In the genomic region with DNA sequence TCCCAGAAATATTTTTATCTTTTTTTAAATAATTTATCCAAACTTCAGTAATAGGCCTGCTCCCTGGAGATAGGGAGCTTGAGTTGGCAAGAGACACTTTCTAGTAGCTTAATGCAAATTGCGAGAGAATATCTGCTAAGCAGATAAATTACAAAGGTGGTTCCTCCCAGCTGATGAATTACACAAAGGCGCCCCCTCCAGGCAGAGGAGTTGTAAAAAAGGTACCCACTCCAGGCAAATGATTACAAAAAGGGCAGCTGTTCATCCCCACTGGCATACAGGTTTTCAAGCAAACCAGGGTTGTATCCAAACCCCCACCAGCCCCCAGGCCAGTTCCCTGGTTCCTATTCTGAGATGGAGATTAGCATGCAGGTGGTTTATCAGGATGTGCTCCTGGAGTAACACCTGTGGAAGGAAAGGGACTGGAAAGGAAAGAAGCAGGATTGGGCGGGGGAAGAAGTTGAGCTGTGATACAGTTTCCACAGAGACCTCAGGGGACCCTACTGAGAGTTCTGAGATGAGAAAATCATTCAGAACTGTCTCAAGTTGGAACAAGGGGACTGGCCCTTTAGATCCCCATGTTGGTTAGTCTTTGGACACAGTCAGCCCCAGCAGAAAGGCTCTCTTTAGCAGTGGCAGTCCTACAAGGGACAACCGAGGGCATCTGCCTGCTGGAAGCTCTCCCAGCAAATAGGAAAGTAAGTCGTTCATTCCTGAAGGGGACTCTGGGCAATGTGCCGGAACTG, we compare ENCODE assay signal across 9 cellular contexts. TPM values are rescaled to one million over a fixed set of nuclear protein-coding genes. Genes with fewer than 3 reads are reported as not detected.
DNase-seq lines count a peak whose midpoint lies in the region; ATAC-seq and TF ChIP-seq lines count a peak whose summit lies in the region.
"Had no signal": no experiment of that assay in that cellular context is flagged by ENCODE, and none has a peak within 500 bp of the region (broad histone marks: within the 10 kb centered on the region; RNA-seq: fewer than 3 reads in every experiment).

No MANE protein-coding gene starts in this region.

- H3K4me1 Mint-ChIP-seq in glutamatergic neuron (ENCODE audit: low read depth, unreplicated experiment), result no peaks in the 10 kb centered on the region

- in situ Hi-C loops in Panc1 (cut with HindIII; ENCODE audit: low pct_unique_long_range_greater_than_20kb, low sequenced_read_pairs), result no loop called here

- TF ChIP-seq POLR2A in suprapubic skin (IDR thresholded peaks at IDR 0.05), result no peak

- H3K27me3 Mint-ChIP-seq in glutamatergic neuron (ENCODE audit: unreplicated experiment), result peaks cover 3% of the 10 kb centered on the region

- no peaks in the 10 kb centered on the region for H3K9me3 Mint-ChIP-seq in glutamatergic neuron (ENCODE audit: unreplicated experiment)

- H3K27ac ChIP-seq in Panc1 (ENCODE audit: low read length) (no peak overlapping the region), suprapubic skin (no peak overlapping the region)
- H3K27ac ChIP-seq: tibial artery had no signal

- no peak for TF ChIP-seq EP300 in suprapubic skin (IDR thresholded peaks at IDR 0.05)

- TF ChIP-seq CTCF in AG09319 (IDR thresholded peaks at IDR 0.05; ENCODE audit: low read depth, low read length), result peak; percentile 24
- TF ChIP-seq CTCF in GM12873 (IDR thresholded peaks at IDR 0.05; ENCODE audit: insufficient read depth, low read depth, low read length, missing control alignments), result peak; percentile 34
- TF ChIP-seq CTCF in Panc1 (IDR thresholded peaks at IDR 0.05), result peak; percentile 50
- TF ChIP-seq CTCF in glutamatergic neuron (IDR thresholded peaks at IDR 0.05; ENCODE audit: partially characterized antibody, unreplicated experiment), result no peak
- no peak for TF ChIP-seq CTCF in suprapubic skin (IDR thresholded peaks at IDR 0.05)

- intact Hi-C loops in Panc1 (cut with micrococcal nuclease; ENCODE audit: unreplicated experiment), result no loop called here

- ATAC-seq in Panc1 (no peak), HG03378 (IDR thresholded peaks at IDR 0.05; ENCODE audit: unreplicated experiment) (no peak)

- POLR2A ChIA-PET in Panc1 (lab: Charles Lee), result no interaction called here

- H3K9me3 ChIP-seq in Panc1 (ENCODE audit: control insufficient read depth, insufficient read depth, low read depth, low read length), result no peaks in the 10 kb centered on the region
- H3K9me3 ChIP-seq in suprapubic skin, result no peaks in the 10 kb centered on the region
- H3K9me3 ChIP-seq: tibial artery had no signal

- H3K4me3 Mint-ChIP-seq in glutamatergic neuron (ENCODE audit: unreplicated experiment), result no peak overlapping the region

- H3K4me1 ChIP-seq in Panc1 (ENCODE audit: control insufficient read depth, insufficient read depth, low read length) (no peaks in the 10 kb centered on the region), suprapubic skin (no peaks in the 10 kb centered on the region)
- H3K4me1 ChIP-seq: tibial artery had no signal

- H3K4me3 ChIP-seq in Panc1 (ENCODE audit: low read depth in 2 of 2, low read length in 2 of 2), result no peak overlapping the region
- no peak overlapping the region for H3K4me3 ChIP-seq in suprapubic skin
- H3K4me3 ChIP-seq: tibial artery had no signal

- H3K27me3 ChIP-seq in Panc1 (ENCODE audit: control insufficient read depth, insufficient read depth, low read length) (peaks cover 4% of the 10 kb centered on the region), suprapubic skin (peaks cover 22% of the 10 kb centered on the region)

- no peak overlapping the region for H3K27ac Mint-ChIP-seq in glutamatergic neuron (ENCODE audit: unreplicated experiment)

- BruUV-seq in Panc1 (replicated peaks; lab: Mats Ljungman, UMichigan), result no TSS peak

- no peaks in the 10 kb centered on the region for H3K36me3 Mint-ChIP-seq in glutamatergic neuron (ENCODE audit: unreplicated experiment)

- CTCF ChIA-PET in Panc1 (lab: Charles Lee), result interaction anchor here (1.3 kb wide), 1 partner anchor 16 kb away, joined by 5 read pairs; no protein-coding TSS in a partner anchor

- DNase-seq in AG09319 (ENCODE audit: extremely low read depth, low read depth), result no peak
- no peak for DNase-seq in Panc1 (ENCODE audit: low read depth, low spot score)
- DNase-seq in glutamatergic neuron, result peak; percentile 32
- no peak for DNase-seq in hippocampal formation (lab: John Stamatoyannopoulos, UW)
- DNase-seq in suprapubic skin (ENCODE audit: low spot score in 2 of 2), result no peak
- no peak for DNase-seq in activated gamma-delta T cell treated with Interleukin-2 at 50 U/mL for 16 hours
- DNase-seq: tibial artery had no signal

- 75% methylated on average over 6 of the region's 6 CpGs for WGBS in suprapubic skin

- H3K36me3 ChIP-seq in Panc1 (ENCODE audit: control insufficient read depth, insufficient read depth, low read length) (no peaks in the 10 kb centered on the region), suprapubic skin (no peaks in the 10 kb centered on the region)
- H3K36me3 ChIP-seq: tibial artery had no signal

RNA-seq across cellular contexts. Expression of a gene that starts 25.5 kb away (rescaled TPM):
- total RNA-seq in Panc1 (2021; ENCODE audit: unreplicated experiment) (not detected), glutamatergic neuron (ENCODE audit: unreplicated experiment) (not detected), suprapubic skin (under 1 TPM in 2 of 4 donors, not detected in 2; 0.38 to 0.49 TPM)
- not detected for polyA plus RNA-seq in Panc1 (2012; ENCODE audit: insufficient read length)

Comparison
In these comparisons a context has a peak if more than half of its experiments do, and no peak if none do; other contexts are left out.
1. CTCF ChIP-seq: peak in AG09319 (single experiment), GM12873 (single experiment) and Panc1 (single experiment); none in glutamatergic neuron (single experiment) and suprapubic skin (0 of 2).